ENCODE assay signal across 8 cellular contexts in the genomic region with DNA sequence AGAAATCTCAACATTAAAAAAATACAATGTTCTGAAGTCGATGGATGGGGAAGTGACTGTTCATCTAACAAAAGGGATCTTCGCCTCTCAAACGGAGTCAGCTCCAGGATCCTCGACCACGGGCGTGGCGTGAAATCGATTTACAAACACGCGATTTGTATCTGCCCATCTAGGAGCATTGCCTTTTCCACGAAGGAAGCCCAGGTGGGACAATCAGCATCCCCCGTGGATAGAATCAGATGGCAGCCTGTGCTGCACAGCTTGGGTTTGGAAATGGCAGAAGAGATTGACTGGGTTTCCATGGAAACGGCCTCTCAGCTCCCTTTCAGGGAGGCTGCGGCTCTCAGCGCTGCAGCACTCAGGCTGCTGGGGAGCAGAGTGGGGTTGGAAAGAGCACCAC.
A peak's percentile ranks its signal among the peaks of the same experiment; 100 is the strongest.
DNase-seq lines count a peak whose midpoint lies in the region; ATAC-seq and TF ChIP-seq lines count a peak whose summit lies in the region.

No MANE protein-coding gene starts in this region.

- H3K27ac ChIP-seq in hepatocyte = no peak overlapping the region

- H3K4me2 ChIP-seq in hepatocyte = peak overlapping the region; percentile 83

- no peaks in the 10 kb centered on the region for H3K79me2 ChIP-seq in hepatocyte

- H3K4me3 ChIP-seq in hepatocyte = peak overlapping the region; percentile 21

- WGBS in hepatocyte (ENCODE audit: low lambda C conversion rate, missing lambda C conversion rate) = 19% methylated on average over 15 of the region's 15 CpGs

- ATAC-seq in sciatic nerve (peak; percentile 60), GM21528 (IDR thresholded peaks at IDR 0.05; ENCODE audit: low FRiP score, unreplicated experiment) (no peak), HG03521 (IDR thresholded peaks at IDR 0.05; ENCODE audit: unreplicated experiment) (no peak)

- H3K36me3 ChIP-seq in hepatocyte (replicated peaks; ENCODE audit: insufficient read depth, low read depth) = no peaks in the 10 kb centered on the region

- no peaks in the 10 kb centered on the region for H4K20me1 ChIP-seq in hepatocyte (ENCODE audit: insufficient read depth, poor library complexity, severe bottlenecking)

- H3K4me1 ChIP-seq in hepatocyte (ENCODE audit: insufficient read depth) = no peaks in the 10 kb centered on the region

- DNase-seq in NCI-H1092 (lab: John Stamatoyannopoulos, UW) (peak; percentile 1), SHP77 (lab: John Stamatoyannopoulos, UW) (peak; percentile 67 to 79), hepatocyte (ENCODE audit: low spot score) (peak; percentile 48), sciatic nerve (ENCODE audit: low spot score) (no peak), Kasumi-1 (lab: John Stamatoyannopoulos, UW) (no peak)
- DNase-seq in activated CD4-positive, alpha-beta T cell treated with anti-CD3 and anti-CD28 coated beads for 4 hours = no peak

- peak overlapping the region; percentile 69 for H2AFZ ChIP-seq in hepatocyte

- intact Hi-C loops in sciatic nerve (cut with DNase I) = no loop called here

- H3K9me3 ChIP-seq in hepatocyte (ENCODE audit: low read depth) = no peaks in the 10 kb centered on the region

- peaks cover 31% of the 10 kb centered on the region for H3K27me3 ChIP-seq in hepatocyte

- no peak for TF ChIP-seq CTCF in hepatocyte (IDR thresholded peaks at IDR 0.05; ENCODE audit: poor library complexity)

- no peaks in the 10 kb centered on the region for H3K9me2 ChIP-seq in hepatocyte (replicated peaks; ENCODE audit: insufficient read depth)

Comparison
In these comparisons a context has a peak if more than half of its experiments do, and no peak if none do; other contexts are left out.
1. DNase-seq: peak in NCI-H1092 (single experiment), SHP77 (2 of 2) and hepatocyte (single experiment); none in sciatic nerve (single experiment), Kasumi-1 (0 of 2) and activated CD4-positive, alpha-beta T cell treated with anti-CD3 and anti-CD28 coated beads for 4 hours (0 of 2).